ENCODE assay signal across 8 cellular contexts in the genomic region with DNA sequence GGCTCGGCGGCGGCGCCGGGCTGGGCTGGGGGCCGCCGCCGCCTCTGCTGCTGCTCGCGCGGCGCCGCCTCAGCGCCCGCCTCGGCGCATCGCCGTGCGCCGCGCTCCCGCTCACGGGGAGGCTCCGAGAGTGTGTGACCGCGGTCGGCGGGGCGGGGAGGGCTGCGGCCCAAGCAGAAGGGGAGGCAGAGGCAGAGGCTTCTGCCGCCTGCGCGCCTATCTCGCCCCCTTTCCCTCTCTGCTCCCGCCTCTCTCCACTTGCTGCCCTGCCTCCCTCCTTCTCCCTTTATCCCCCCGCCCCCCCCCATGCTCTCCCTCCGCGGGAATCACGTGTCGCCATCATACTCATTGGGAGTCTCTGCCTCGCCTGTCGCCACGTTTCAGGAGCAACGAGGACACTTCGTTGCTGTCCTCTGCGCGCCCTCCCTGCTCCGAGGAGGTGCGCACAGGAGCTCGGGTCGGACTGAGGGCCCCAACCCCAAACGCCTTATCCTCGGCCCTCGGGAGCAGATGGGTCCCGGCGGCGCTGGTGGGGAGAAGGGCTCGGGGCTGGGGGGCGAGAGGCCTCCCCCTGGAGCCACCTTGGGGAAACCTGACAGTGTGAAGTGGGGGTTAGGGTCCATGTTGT. TPM values are rescaled to one million over a fixed set of nuclear protein-coding genes. Genes with fewer than 3 reads are reported as not detected.
DNase-seq lines count a peak whose midpoint lies in the region; ATAC-seq and TF ChIP-seq lines count a peak whose summit lies in the region.

A gene with protein sequence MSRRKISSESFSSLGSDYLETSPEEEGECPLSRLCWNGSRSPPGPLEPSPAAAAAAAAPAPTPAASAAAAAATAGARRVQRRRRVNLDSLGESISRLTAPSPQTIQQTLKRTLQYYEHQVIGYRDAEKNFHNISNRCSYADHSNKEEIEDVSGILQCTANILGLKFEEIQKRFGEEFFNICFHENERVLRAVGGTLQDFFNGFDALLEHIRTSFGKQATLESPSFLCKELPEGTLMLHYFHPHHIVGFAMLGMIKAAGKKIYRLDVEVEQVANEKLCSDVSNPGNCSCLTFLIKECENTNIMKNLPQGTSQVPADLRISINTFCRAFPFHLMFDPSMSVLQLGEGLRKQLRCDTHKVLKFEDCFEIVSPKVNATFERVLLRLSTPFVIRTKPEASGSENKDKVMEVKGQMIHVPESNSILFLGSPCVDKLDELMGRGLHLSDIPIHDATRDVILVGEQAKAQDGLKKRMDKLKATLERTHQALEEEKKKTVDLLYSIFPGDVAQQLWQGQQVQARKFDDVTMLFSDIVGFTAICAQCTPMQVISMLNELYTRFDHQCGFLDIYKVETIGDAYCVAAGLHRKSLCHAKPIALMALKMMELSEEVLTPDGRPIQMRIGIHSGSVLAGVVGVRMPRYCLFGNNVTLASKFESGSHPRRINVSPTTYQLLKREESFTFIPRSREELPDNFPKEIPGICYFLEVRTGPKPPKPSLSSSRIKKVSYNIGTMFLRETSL (minus strand): TSS at position 203 of the 628 bp plus-strand sequence. CDS start 421 bp downstream, outside the sequence.

- peak within 1 kb of the TSS; percentile 40 for H3K4me3 ChIP-seq in GM12865 (ENCODE audit: low read depth, low read length)
- H3K4me3 ChIP-seq in MM.1S (ENCODE audit: low read length): peak within 1 kb of the TSS; percentile 47
- peak within 1 kb of the TSS; percentile 44 to 73 (median 50) for H3K4me3 ChIP-seq in breast epithelium

- TF ChIP-seq CTCF in GM12865 (IDR thresholded peaks at IDR 0.05; ENCODE audit: insufficient read depth, low read depth, low read length, missing control alignments): no peak
- no peak for TF ChIP-seq CTCF in MM.1S (IDR thresholded peaks at IDR 0.05; ENCODE audit: low read length)
- TF ChIP-seq CTCF in breast epithelium (IDR thresholded peaks at IDR 0.05): no peak

- no peak for TF ChIP-seq POLR2A in breast epithelium (IDR thresholded peaks at IDR 0.05)

- H3K79me2 ChIP-seq in MM.1S (ENCODE audit: low read length): no peaks in the 10 kb centered on the region

- H3K27me3 ChIP-seq in MM.1S (replicated peaks; ENCODE audit: insufficient read depth, low read length) (no peaks in the 10 kb centered on the region), breast epithelium (peaks cover 0 to 17% of the 10 kb centered on the region in 2 donors), layer of hippocampus (ENCODE audit: control insufficient read depth, insufficient read depth, low read length) (no peaks in the 10 kb centered on the region)

- ATAC-seq in GM21737 (IDR thresholded peaks at IDR 0.05; ENCODE audit: unreplicated experiment): peak; percentile 27

- H3K9ac ChIP-seq in MM.1S (ENCODE audit: low read length): peak within 1 kb of the TSS; percentile 40; the same call in 1 of the 2 replicates

- H3K27ac ChIP-seq in MM.1S (ENCODE audit: low read length) (no peak within 1 kb of the TSS), breast epithelium (no peak within 1 kb of the TSS), layer of hippocampus (ENCODE audit: low read depth, low read length) (peak within 1 kb of the TSS; percentile 46), substantia nigra (ENCODE audit: low read depth, low read length, poor library complexity, severe bottlenecking) (peak within 1 kb of the TSS; percentile 58)

- H3K9me3 ChIP-seq in MM.1S (replicated peaks; ENCODE audit: insufficient read depth, low read length) (no peaks in the 10 kb centered on the region), breast epithelium (no peaks in the 10 kb centered on the region)

- H3K4me2 ChIP-seq in MM.1S (ENCODE audit: low read depth, low read length): peak within 1 kb of the TSS; percentile 88

- H2AFZ ChIP-seq in MM.1S (ENCODE audit: low read length): peak within 1 kb of the TSS; percentile 75

- H3F3A ChIP-seq in MM.1S (ENCODE audit: insufficient read depth, low read length): no peaks in the 10 kb centered on the region

- H3K9me2 ChIP-seq in MM.1S (replicated peaks; ENCODE audit: insufficient read depth, low read length): no peaks in the 10 kb centered on the region

- H4K20me1 ChIP-seq in MM.1S (ENCODE audit: insufficient read depth, low read length): no peaks in the 10 kb centered on the region

- DNase-seq in GM12865 (ENCODE audit: low read depth) (peak; percentile 15), MM.1S (peak; percentile 51), breast epithelium (ENCODE audit: low spot score in 2 of 2) (no peak), substantia nigra (lab: John Stamatoyannopoulos, UW) (peak in 39 of 49 donors; percentile 7 to 74 (median 30)), NCI-H1694 treated with DMSO at 0.1 percent for 48 hours (lab: John Stamatoyannopoulos, UW) (no peak)
- no peak for DNase-seq in NK-92 treated with Interleukin-12 subunit alpha and Interleukin-12 subunit beta, amount 100 ng/mL, for 24 hours (lab: John Stamatoyannopoulos, UW)

- intact Hi-C loops in breast epithelium (cut with DNase I; ENCODE audit: low total_unique reads): no loop called here

- no peaks in the 10 kb centered on the region for H3K36me3 ChIP-seq in MM.1S (replicated peaks; ENCODE audit: insufficient read depth, low read length)
- H3K36me3 ChIP-seq in breast epithelium: no peaks in the 10 kb centered on the region

- H3K4me1 ChIP-seq in MM.1S (ENCODE audit: low read length) (0 out of 2 replicates have a peak, but pooled peaks cover 3% of the 10 kb centered on the region), breast epithelium (peaks cover 0 to 4% of the 10 kb centered on the region in 2 donors)

RNA-seq across cellular contexts. Expression of the gene that starts here (rescaled TPM):
- 1 to 10 TPM; 3.2 to 5.3 (median 4.9) TPM for total RNA-seq in breast epithelium

Comparison
In these comparisons a context has a peak if more than half of its experiments do, and no peak if none do; other contexts are left out.
1. DNase-seq: peak in GM12865 (single experiment), MM.1S (single experiment) and substantia nigra (39 of 49); none in breast epithelium (0 of 2), NK-92 treated with Interleukin-12 subunit alpha and Interleukin-12 subunit beta, amount 100 ng/mL, for 24 hours (single experiment) and NCI-H1694 treated with DMSO at 0.1 percent for 48 hours (single experiment).
2. H3K27ac ChIP-seq: peak in layer of hippocampus (single experiment) and substantia nigra (single experiment); none in MM.1S (single experiment) and breast epithelium (0 of 2).
3. Peak in every context shown above with its lines, with median percentiles within 50 percentile points of each other: H3K4me3 ChIP-seq.